1 cellular context compared by ENCODE assay signal in the genomic region with DNA sequence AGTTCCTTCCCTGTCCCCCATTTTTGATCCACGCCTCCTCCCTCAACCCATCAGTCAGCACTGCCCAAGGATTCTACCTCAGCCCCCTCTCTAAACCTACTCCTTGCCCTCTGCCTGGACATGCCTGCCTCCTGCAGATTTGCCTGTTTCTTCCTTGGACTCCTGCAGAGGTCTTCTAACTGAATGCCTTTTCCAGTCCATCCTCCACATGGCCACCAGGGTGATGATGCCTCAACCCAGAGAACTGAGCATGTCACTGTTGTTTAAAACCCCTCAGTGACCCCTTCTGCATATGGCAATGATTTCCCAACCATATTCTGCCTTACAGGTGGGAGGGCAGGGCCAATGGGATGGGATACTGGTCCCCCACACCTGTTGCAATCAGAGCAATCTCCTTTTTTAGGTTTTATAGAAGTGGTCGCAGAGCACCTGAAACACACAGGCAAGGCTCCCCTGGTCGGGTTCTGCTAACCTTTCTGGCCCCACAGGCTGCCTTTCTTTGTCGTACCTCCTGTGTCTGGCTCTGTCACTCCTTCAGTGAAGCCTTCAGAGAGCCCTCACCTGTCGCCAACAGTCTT.
TF ChIP-seq lines count a peak whose summit lies in the region.

No MANE protein-coding gene starts in this region.

TF ChIP-seq in HEK293, 187 proteins besides CTCF, POLR2A, EP300 and RAD21 (continued from another document):
- TF ChIP-seq MEIS1 (CRISPR knock-in tag; IDR thresholded peaks at IDR 0.05; ENCODE audit: borderline replicate concordance) (no peak), ZNF473 (tag by site-specific recombination; IDR thresholded peaks at IDR 0.05) (no peak), ZNF23 (tag by site-specific recombination; IDR thresholded peaks at IDR 0.05; ENCODE audit: borderline replicate concordance) (no peak), ZFP69B (tag by site-specific recombination; IDR thresholded peaks at IDR 0.05) (no peak), KLF9 (tag by site-specific recombination; IDR thresholded peaks at IDR 0.05; ENCODE audit: low read depth) (no peak), BCL11B (tag by site-specific recombination; IDR thresholded peaks at IDR 0.05; ENCODE audit: low read depth) (no peak), SCRT1 (tag by site-specific recombination; IDR thresholded peaks at IDR 0.05; ENCODE audit: borderline replicate concordance) (peak; percentile 97), ZNF366 (tag by site-specific recombination; conservative IDR thresholded peaks at IDR 0.05) (no peak), YY1 (tag by site-specific recombination; IDR thresholded peaks at IDR 0.05) (no peak), ZNF701 (tag by site-specific recombination; IDR thresholded peaks at IDR 0.05) (no peak), ZNF214 (tag by site-specific recombination; IDR thresholded peaks at IDR 0.05; ENCODE audit: borderline replicate concordance) (no peak), ZNF654 (tag by site-specific recombination; IDR thresholded peaks at IDR 0.05; ENCODE audit: low read depth) (no peak), ZNF132 (tag by site-specific recombination; IDR thresholded peaks at IDR 0.05; ENCODE audit: borderline replicate concordance) (no peak), ZNF433 (tag by site-specific recombination; IDR thresholded peaks at IDR 0.05; ENCODE audit: low read depth) (no peak), KLF10 (tag by site-specific recombination; IDR thresholded peaks at IDR 0.05) (no peak), SCRT2 (tag by site-specific recombination; IDR thresholded peaks at IDR 0.05) (peak; percentile 97), ZNF677 (tag by site-specific recombination; IDR thresholded peaks at IDR 0.05) (no peak), ZNF548 (tag by site-specific recombination; IDR thresholded peaks at IDR 0.05) (no peak), ZNF792 (tag by site-specific recombination; IDR thresholded peaks at IDR 0.05) (no peak), ZIC2 (tag by site-specific recombination; IDR thresholded peaks at IDR 0.05) (peak; percentile 33; the same call in 1 of the 2 replicates), FEZF1 (tag by site-specific recombination; IDR thresholded peaks at IDR 0.05) (no peak)
- TF ChIP-seq, protein P1, sequence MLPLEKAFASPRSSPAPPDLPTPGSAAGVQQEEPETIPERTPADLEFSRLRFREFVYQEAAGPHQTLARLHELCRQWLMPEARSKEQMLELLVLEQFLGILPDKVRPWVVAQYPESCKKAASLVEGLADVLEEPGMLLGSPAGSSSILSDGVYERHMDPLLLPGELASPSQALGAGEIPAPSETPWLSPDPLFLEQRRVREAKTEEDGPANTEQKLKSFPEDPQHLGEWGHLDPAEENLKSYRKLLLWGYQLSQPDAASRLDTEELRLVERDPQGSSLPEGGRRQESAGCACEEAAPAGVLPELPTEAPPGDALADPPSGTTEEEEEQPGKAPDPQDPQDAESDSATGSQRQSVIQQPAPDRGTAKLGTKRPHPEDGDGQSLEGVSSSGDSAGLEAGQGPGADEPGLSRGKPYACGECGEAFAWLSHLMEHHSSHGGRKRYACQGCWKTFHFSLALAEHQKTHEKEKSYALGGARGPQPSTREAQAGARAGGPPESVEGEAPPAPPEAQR (tag by site-specific recombination; IDR thresholded peaks at IDR 0.05) = no peak
- TF ChIP-seq, protein P2, sequence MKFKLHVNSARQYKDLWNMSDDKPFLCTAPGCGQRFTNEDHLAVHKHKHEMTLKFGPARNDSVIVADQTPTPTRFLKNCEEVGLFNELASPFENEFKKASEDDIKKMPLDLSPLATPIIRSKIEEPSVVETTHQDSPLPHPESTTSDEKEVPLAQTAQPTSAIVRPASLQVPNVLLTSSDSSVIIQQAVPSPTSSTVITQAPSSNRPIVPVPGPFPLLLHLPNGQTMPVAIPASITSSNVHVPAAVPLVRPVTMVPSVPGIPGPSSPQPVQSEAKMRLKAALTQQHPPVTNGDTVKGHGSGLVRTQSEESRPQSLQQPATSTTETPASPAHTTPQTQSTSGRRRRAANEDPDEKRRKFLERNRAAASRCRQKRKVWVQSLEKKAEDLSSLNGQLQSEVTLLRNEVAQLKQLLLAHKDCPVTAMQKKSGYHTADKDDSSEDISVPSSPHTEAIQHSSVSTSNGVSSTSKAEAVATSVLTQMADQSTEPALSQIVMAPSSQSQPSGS (tag by site-specific recombination; IDR thresholded peaks at IDR 0.05; ENCODE audit: low read depth) = no peak
